Comparison of ENCODE assay signal across 9 cellular contexts in genomic region chr15:78061963-78062427, GRCh38. TPM values are rescaled to one million over a fixed set of nuclear protein-coding genes. Genes with fewer than 3 reads are reported as not detected.
DNase-seq lines count a peak whose midpoint lies in the region; ATAC-seq and TF ChIP-seq lines count a peak whose summit lies in the region.
"Had no signal": no experiment of that assay in that cellular context is flagged by ENCODE, and none has a peak within 500 bp of the region (broad histone marks: within the 10 kb centered on the region; RNA-seq: fewer than 3 reads in every experiment).

No MANE protein-coding gene starts in this region.

- POLR2A ChIA-PET in BJ (lab: Charles Lee) = interaction anchor here (1.4 kb wide), 1 partner anchor 11 kb away, joined by 5 read pairs; no protein-coding TSS in a partner anchor

- no peaks in the 10 kb centered on the region for H3K27me3 ChIP-seq in BJ (ENCODE audit: control insufficient read depth, insufficient read depth, low read length)
- no peaks in the 10 kb centered on the region for H3K27me3 ChIP-seq in mucosa of rectum (ENCODE audit: control insufficient read depth in 2 of 2, insufficient read depth in 2 of 2, low read length in 2 of 2)

- ATAC-seq in GM18867 (IDR thresholded peaks at IDR 0.05; ENCODE audit: unreplicated experiment) (peak; percentile 47), GM19452 (IDR thresholded peaks at IDR 0.05; ENCODE audit: unreplicated experiment) (no peak)

- H3K4me1 ChIP-seq in mucosa of rectum (ENCODE audit: control insufficient read depth in 2 of 2, insufficient read depth in 2 of 2, low read length in 2 of 2) = peaks cover 50 to 55% of the 10 kb centered on the region in 2 donors

- H3K9ac ChIP-seq in mucosa of rectum (ENCODE audit: low read depth in 1 of 2, low read length in 2 of 2) = no peak overlapping the region

- DNase-seq in BJ (ENCODE audit: low read depth) = no peak
- DNase-seq in NCI-H2227 treated with DMSO at 0.1 percent for 48 hours (lab: John Stamatoyannopoulos, UW) = peak; percentile 9
- DNase-seq in astrocyte of the spinal cord (ENCODE audit: low read depth, low spot score) = peak; percentile 61
- DNase-seq in ureter (ENCODE audit: low spot score) = no peak
- DNase-seq in hippocampal formation (lab: John Stamatoyannopoulos, UW) = no peak

- H3K9me3 ChIP-seq in mucosa of rectum (ENCODE audit: control insufficient read depth in 2 of 2, low read length in 2 of 2) = no peaks in the 10 kb centered on the region

- TF ChIP-seq CTCF in BJ (IDR thresholded peaks at IDR 0.05; ENCODE audit: insufficient read depth, low read depth, low read length) (no peak), astrocyte of the spinal cord (IDR thresholded peaks at IDR 0.05; ENCODE audit: low read depth, low read length) (no peak)

- peak overlapping the region; percentile 53 to 65 for H3K27ac ChIP-seq in mucosa of rectum (ENCODE audit: low read depth in 2 of 2, low read length in 2 of 2)

- H3K36me3 ChIP-seq in BJ (ENCODE audit: control insufficient read depth, insufficient read depth, low read length) (no peaks in the 10 kb centered on the region), mucosa of rectum (ENCODE audit: control insufficient read depth in 2 of 2, insufficient read depth in 2 of 2, low read length in 2 of 2) (no peaks in the 10 kb centered on the region)

- in situ Hi-C loops in astrocyte of the spinal cord (cut with HindIII; ENCODE audit: low sequenced_read_pairs) = no loop called here

- H3K4me3 ChIP-seq in BJ (ENCODE audit: low read depth, low read length) (peak overlapping the region; percentile 10; the same call in 1 of the 2 replicates), astrocyte of the spinal cord (ENCODE audit: low read depth, low read length) (peak overlapping the region; percentile 24), mucosa of rectum (ENCODE audit: low read length in 2 of 2) (peak overlapping the region in 1 of 2 donors; percentile 59)

- CTCF ChIA-PET in BJ (lab: Yijun Ruan, JAX) = interaction anchor here (0.9 kb wide), 1 partner anchor 20 kb away, joined by 3 read pairs; no protein-coding TSS in a partner anchor

RNA-seq across cellular contexts. Expression of gene TBC1D2B, which starts 15.5 kb away (rescaled TPM):
- 37.3 and 39.8 TPM in 2 replicates for polyA plus RNA-seq in BJ (2011; rRNA removed)
- 36.0 and 41.3 TPM in 2 replicates for polyA minus RNA-seq in BJ (2011; rRNA and poly(A)+ RNA removed)
- 103 TPM for total RNA-seq in ureter

RNA-seq across cellular contexts. Expression of gene SH2D7, which starts 30.4 kb away (rescaled TPM):
- not detected in 2 replicates for polyA plus RNA-seq in BJ (2011; rRNA removed)
- polyA minus RNA-seq in BJ (2011; rRNA and poly(A)+ RNA removed) = not detected in 2 replicates
- total RNA-seq in ureter = not detected
- total RNA-seq: lung microvascular endothelial cell had no signal

Comparison
In these comparisons a context has a peak if more than half of its experiments do, and no peak if none do; other contexts are left out.
1. DNase-seq: peak in NCI-H2227 treated with DMSO at 0.1 percent for 48 hours (single experiment) and astrocyte of the spinal cord (single experiment); none in BJ (single experiment), ureter (single experiment) and hippocampal formation (0 of 2).